Comparison of ENCODE assay signal across 3 cellular contexts in genomic region chr17:19290047-19290705, GRCh38.
TF ChIP-seq lines count a peak whose summit lies in the region.

No MANE protein-coding gene starts in this region.

TF ChIP-seq in SK-N-SH, 30 proteins besides CTCF, POLR2A, EP300 and RAD21 (continues in another document):
- TF ChIP-seq FOXJ3 (CRISPR knock-in tag; IDR thresholded peaks at IDR 0.05) (no peak), NFIC (IDR thresholded peaks at IDR 0.05; ENCODE audit: borderline replicate concordance) (no peak), RFX5 (IDR thresholded peaks at IDR 0.05; ENCODE audit: low read length) (no peak), JUND (IDR thresholded peaks at IDR 0.05) (no peak), EZH2phosphoT487 (IDR thresholded peaks at IDR 0.05; ENCODE audit: borderline replicate concordance, low read depth) (no peak), YY1 (IDR thresholded peaks at IDR 0.05; ENCODE audit: low read depth) (no peak), TEAD4 (IDR thresholded peaks at IDR 0.05; ENCODE audit: borderline replicate concordance, insufficient read depth) (no peak), SMC3 (IDR thresholded peaks at IDR 0.05; ENCODE audit: low read depth, low read length) (no peak), USF1 (IDR thresholded peaks at IDR 0.05; ENCODE audit: borderline replicate concordance, low read depth) (no peak), MEF2A (IDR thresholded peaks at IDR 0.05; ENCODE audit: borderline replicate concordance, low read depth) (no peak), NRF1 (IDR thresholded peaks at IDR 0.05; ENCODE audit: low read depth, low read length) (no peak), MAX (IDR thresholded peaks at IDR 0.05; ENCODE audit: low read depth) (no peak), RCOR1 (IDR thresholded peaks at IDR 0.05; ENCODE audit: low read length) (no peak), IRF3 (IDR thresholded peaks at IDR 0.05; ENCODE audit: low read depth, low read length) (no peak), ZBTB33 (IDR thresholded peaks at IDR 0.05; ENCODE audit: borderline replicate concordance, low read depth) (no peak)
- TF ChIP-seq, protein P1, sequence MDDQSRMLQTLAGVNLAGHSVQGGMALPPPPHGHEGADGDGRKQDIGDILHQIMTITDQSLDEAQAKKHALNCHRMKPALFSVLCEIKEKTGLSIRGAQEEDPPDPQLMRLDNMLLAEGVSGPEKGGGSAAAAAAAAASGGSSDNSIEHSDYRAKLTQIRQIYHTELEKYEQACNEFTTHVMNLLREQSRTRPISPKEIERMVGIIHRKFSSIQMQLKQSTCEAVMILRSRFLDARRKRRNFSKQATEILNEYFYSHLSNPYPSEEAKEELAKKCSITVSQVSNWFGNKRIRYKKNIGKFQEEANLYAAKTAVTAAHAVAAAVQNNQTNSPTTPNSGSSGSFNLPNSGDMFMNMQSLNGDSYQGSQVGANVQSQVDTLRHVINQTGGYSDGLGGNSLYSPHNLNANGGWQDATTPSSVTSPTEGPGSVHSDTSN (IDR thresholded peaks at IDR 0.05) = no peak

TF ChIP-seq in SK-N-SH treated with all-trans-retinoic acid at 6 μM for 48 hours, 23 proteins besides CTCF, POLR2A, EP300 and RAD21:
- no peak for TF ChIP-seq RARB (CRISPR knock-in tag; IDR thresholded peaks at IDR 0.05)
- no peak for TF ChIP-seq ZNF565 (CRISPR knock-in tag; conservative IDR thresholded peaks at IDR 0.05; ENCODE audit: low read depth)
- TF ChIP-seq OSR1 (CRISPR knock-in tag; IDR thresholded peaks at IDR 0.05) = no peak
- TF ChIP-seq ZFP30 (CRISPR knock-in tag; IDR thresholded peaks at IDR 0.05) = no peak
- no peak for TF ChIP-seq PPARA (CRISPR knock-in tag; IDR thresholded peaks at IDR 0.05; ENCODE audit: borderline replicate concordance)
- TF ChIP-seq, protein P2, sequence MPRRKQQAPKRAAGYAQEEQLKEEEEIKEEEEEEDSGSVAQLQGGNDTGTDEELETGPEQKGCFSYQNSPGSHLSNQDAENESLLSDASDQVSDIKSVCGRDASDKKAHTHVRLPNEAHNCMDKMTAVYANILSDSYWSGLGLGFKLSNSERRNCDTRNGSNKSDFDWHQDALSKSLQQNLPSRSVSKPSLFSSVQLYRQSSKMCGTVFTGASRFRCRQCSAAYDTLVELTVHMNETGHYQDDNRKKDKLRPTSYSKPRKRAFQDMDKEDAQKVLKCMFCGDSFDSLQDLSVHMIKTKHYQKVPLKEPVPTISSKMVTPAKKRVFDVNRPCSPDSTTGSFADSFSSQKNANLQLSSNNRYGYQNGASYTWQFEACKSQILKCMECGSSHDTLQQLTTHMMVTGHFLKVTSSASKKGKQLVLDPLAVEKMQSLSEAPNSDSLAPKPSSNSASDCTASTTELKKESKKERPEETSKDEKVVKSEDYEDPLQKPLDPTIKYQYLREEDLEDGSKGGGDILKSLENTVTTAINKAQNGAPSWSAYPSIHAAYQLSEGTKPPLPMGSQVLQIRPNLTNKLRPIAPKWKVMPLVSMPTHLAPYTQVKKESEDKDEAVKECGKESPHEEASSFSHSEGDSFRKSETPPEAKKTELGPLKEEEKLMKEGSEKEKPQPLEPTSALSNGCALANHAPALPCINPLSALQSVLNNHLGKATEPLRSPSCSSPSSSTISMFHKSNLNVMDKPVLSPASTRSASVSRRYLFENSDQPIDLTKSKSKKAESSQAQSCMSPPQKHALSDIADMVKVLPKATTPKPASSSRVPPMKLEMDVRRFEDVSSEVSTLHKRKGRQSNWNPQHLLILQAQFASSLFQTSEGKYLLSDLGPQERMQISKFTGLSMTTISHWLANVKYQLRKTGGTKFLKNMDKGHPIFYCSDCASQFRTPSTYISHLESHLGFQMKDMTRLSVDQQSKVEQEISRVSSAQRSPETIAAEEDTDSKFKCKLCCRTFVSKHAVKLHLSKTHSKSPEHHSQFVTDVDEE (CRISPR knock-in tag; IDR thresholded peaks at IDR 0.05) = no peak
- TF ChIP-seq TCF4 (CRISPR knock-in tag; IDR thresholded peaks at IDR 0.05; ENCODE audit: borderline replicate concordance) = no peak

TF ChIP-seq in WTC11, 78 proteins besides CTCF, POLR2A, EP300 and RAD21:
- TF ChIP-seq MYBL2 (CRISPR knock-in tag; IDR thresholded peaks at IDR 0.05) (no peak), ZNF671 (CRISPR knock-in tag; IDR thresholded peaks at IDR 0.05) (no peak), NFE2L1 (CRISPR knock-in tag; IDR thresholded peaks at IDR 0.05) (no peak), CREM (CRISPR knock-in tag; IDR thresholded peaks at IDR 0.05) (no peak), SP1 (CRISPR knock-in tag; conservative IDR thresholded peaks at IDR 0.05) (no peak), GRHL2 (CRISPR knock-in tag; IDR thresholded peaks at IDR 0.05; ENCODE audit: insufficient replicate concordance, severe bottlenecking) (no peak), FOXP4 (CRISPR knock-in tag; IDR thresholded peaks at IDR 0.05) (no peak), FOXP1 (CRISPR knock-in tag; IDR thresholded peaks at IDR 0.05; ENCODE audit: borderline replicate concordance) (no peak), ELF4 (CRISPR knock-in tag; IDR thresholded peaks at IDR 0.05; ENCODE audit: low read depth) (no peak), TEAD1 (CRISPR knock-in tag; IDR thresholded peaks at IDR 0.05) (no peak), OVOL2 (CRISPR knock-in tag; IDR thresholded peaks at IDR 0.05; ENCODE audit: borderline replicate concordance) (no peak), JAZF1 (CRISPR knock-in tag; IDR thresholded peaks at IDR 0.05) (no peak), ZSCAN18 (CRISPR knock-in tag; IDR thresholded peaks at IDR 0.05) (no peak), PRDM15 (CRISPR knock-in tag; IDR thresholded peaks at IDR 0.05) (no peak), ATF1 (CRISPR knock-in tag; IDR thresholded peaks at IDR 0.05) (no peak), ETV6 (CRISPR knock-in tag; IDR thresholded peaks at IDR 0.05) (no peak)
- TF ChIP-seq, protein P3, sequence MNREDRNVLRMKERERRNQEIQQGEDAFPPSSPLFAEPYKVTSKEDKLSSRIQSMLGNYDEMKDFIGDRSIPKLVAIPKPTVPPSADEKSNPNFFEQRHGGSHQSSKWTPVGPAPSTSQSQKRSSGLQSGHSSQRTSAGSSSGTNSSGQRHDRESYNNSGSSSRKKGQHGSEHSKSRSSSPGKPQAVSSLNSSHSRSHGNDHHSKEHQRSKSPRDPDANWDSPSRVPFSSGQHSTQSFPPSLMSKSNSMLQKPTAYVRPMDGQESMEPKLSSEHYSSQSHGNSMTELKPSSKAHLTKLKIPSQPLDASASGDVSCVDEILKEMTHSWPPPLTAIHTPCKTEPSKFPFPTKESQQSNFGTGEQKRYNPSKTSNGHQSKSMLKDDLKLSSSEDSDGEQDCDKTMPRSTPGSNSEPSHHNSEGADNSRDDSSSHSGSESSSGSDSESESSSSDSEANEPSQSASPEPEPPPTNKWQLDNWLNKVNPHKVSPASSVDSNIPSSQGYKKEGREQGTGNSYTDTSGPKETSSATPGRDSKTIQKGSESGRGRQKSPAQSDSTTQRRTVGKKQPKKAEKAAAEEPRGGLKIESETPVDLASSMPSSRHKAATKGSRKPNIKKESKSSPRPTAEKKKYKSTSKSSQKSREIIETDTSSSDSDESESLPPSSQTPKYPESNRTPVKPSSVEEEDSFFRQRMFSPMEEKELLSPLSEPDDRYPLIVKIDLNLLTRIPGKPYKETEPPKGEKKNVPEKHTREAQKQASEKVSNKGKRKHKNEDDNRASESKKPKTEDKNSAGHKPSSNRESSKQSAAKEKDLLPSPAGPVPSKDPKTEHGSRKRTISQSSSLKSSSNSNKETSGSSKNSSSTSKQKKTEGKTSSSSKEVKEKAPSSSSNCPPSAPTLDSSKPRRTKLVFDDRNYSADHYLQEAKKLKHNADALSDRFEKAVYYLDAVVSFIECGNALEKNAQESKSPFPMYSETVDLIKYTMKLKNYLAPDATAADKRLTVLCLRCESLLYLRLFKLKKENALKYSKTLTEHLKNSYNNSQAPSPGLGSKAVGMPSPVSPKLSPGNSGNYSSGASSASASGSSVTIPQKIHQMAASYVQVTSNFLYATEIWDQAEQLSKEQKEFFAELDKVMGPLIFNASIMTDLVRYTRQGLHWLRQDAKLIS (CRISPR knock-in tag; IDR thresholded peaks at IDR 0.05; ENCODE audit: borderline replicate concordance) = no peak
- TF ChIP-seq, protein P4, sequence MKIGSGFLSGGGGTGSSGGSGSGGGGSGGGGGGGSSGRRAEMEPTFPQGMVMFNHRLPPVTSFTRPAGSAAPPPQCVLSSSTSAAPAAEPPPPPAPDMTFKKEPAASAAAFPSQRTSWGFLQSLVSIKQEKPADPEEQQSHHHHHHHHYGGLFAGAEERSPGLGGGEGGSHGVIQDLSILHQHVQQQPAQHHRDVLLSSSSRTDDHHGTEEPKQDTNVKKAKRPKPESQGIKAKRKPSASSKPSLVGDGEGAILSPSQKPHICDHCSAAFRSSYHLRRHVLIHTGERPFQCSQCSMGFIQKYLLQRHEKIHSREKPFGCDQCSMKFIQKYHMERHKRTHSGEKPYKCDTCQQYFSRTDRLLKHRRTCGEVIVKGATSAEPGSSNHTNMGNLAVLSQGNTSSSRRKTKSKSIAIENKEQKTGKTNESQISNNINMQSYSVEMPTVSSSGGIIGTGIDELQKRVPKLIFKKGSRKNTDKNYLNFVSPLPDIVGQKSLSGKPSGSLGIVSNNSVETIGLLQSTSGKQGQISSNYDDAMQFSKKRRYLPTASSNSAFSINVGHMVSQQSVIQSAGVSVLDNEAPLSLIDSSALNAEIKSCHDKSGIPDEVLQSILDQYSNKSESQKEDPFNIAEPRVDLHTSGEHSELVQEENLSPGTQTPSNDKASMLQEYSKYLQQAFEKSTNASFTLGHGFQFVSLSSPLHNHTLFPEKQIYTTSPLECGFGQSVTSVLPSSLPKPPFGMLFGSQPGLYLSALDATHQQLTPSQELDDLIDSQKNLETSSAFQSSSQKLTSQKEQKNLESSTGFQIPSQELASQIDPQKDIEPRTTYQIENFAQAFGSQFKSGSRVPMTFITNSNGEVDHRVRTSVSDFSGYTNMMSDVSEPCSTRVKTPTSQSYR (CRISPR knock-in tag; IDR thresholded peaks at IDR 0.05) = no peak
- TF ChIP-seq, protein P5, sequence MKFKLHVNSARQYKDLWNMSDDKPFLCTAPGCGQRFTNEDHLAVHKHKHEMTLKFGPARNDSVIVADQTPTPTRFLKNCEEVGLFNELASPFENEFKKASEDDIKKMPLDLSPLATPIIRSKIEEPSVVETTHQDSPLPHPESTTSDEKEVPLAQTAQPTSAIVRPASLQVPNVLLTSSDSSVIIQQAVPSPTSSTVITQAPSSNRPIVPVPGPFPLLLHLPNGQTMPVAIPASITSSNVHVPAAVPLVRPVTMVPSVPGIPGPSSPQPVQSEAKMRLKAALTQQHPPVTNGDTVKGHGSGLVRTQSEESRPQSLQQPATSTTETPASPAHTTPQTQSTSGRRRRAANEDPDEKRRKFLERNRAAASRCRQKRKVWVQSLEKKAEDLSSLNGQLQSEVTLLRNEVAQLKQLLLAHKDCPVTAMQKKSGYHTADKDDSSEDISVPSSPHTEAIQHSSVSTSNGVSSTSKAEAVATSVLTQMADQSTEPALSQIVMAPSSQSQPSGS (CRISPR knock-in tag; IDR thresholded peaks at IDR 0.05; ENCODE audit: borderline replicate concordance, low read depth) = no peak
